16 cellular contexts compared by ENCODE assay signal in the genomic region with DNA sequence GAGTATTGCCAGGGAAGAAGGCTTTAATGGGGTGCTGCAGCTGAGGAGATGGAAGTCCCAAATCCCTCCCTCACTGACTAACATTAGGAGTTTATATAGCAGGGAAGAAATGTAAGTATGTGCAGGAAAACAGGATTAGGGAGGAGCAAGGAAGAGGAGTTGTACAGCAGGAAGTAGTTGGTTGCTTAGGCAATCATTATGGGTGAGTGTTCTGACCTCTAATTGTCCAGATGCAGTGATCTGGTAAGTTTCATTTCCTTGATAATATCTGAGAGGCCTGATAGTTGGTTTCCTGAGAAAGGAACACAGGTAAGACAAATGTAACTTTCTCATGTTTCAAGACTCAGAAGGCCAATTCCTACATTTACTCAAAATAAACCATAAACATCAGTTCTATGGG.
A peak's percentile ranks its signal among the peaks of the same experiment; 100 is the strongest.
DNase-seq lines count a peak whose midpoint lies in the region; TF ChIP-seq lines count a peak whose summit lies in the region.
"Had no signal": no experiment of that assay in that cellular context is flagged by ENCODE, and none has a peak within 500 bp of the region (broad histone marks: within the 10 kb centered on the region; RNA-seq: fewer than 3 reads in every experiment).

No MANE protein-coding gene starts in this region.

- no peaks in the 10 kb centered on the region for H3K9me3 Mint-ChIP-seq in glutamatergic neuron (ENCODE audit: unreplicated experiment)

- H3K27me3 Mint-ChIP-seq in glutamatergic neuron (ENCODE audit: unreplicated experiment) = no peaks in the 10 kb centered on the region
- H3K27me3 Mint-ChIP-seq: IgD-negative memory B cell, progenitor cell of endocrine pancreas had no signal

- H3K27me3 ChIP-seq in BE2C = no peaks in the 10 kb centered on the region
- H3K27me3 ChIP-seq: heart right ventricle, SJSA1, suprapubic skin had no signal

- TF ChIP-seq CTCF in VCaP (conservative IDR thresholded peaks at IDR 0.05) (no peak), BE2C (IDR thresholded peaks at IDR 0.05; ENCODE audit: low read depth, low read length) (no peak), glutamatergic neuron (IDR thresholded peaks at IDR 0.05; ENCODE audit: partially characterized antibody, unreplicated experiment) (no peak)

- H3K36me3 Mint-ChIP-seq in glutamatergic neuron (ENCODE audit: unreplicated experiment) = no peaks in the 10 kb centered on the region
- H3K36me3 Mint-ChIP-seq: brain, IgD-negative memory B cell had no signal

- H3K4me1 ChIP-seq in BE2C = no peaks in the 10 kb centered on the region
- H3K4me1 ChIP-seq: heart right ventricle, SJSA1, suprapubic skin had no signal

- in situ Hi-C loops in Caki2 (cut with HindIII; ENCODE audit: low pct_unique_long_range_greater_than_20kb, low sequenced_read_pairs) = no loop called here
- in situ Hi-C loops in KBM-7 (cut with MboI; ENCODE audit: low pct_unique_long_range_greater_than_20kb, low sequenced_read_pairs) = no loop called here

- H3K4me3 ChIP-seq in BE2C (ENCODE audit: low read depth, low read length) = no peak overlapping the region
- H3K4me3 ChIP-seq: heart right ventricle, SJSA1, suprapubic skin had no signal

- H3K4me1 Mint-ChIP-seq in glutamatergic neuron (ENCODE audit: low read depth, unreplicated experiment) = no peaks in the 10 kb centered on the region
- H3K4me1 Mint-ChIP-seq: brain, IgD-negative memory B cell had no signal

- H3K27ac ChIP-seq in VCaP = peak overlapping the region; percentile 84
- H3K27ac ChIP-seq: heart right ventricle, SJSA1, suprapubic skin had no signal

- DNase-seq in Caki2 (ENCODE audit: low read depth) = peak; percentile 34
- DNase-seq in KBM-7 = peak; percentile 5
- peak; percentile 6 for DNase-seq in hepatic stellate cell (ENCODE audit: low spot score)
- no peak for DNase-seq in 8988T
- no peak for DNase-seq in BE2C
- DNase-seq in glutamatergic neuron = no peak
- DNase-seq in NCI-H187 treated with DMSO at 0.1 percent for 48 hours (lab: John Stamatoyannopoulos, UW) = no peak
- DNase-seq: activated CD8-positive, alpha-beta T cell treated with anti-CD3 and anti-CD28 coated beads, Interleukin-2, amount 10 ng/mL, durations not matched to agents 7 days and 5 days; heart right ventricle; NCI-H1694 treated with DMSO at 0.1 percent for 48 hours had no signal

- H3K36me3 ChIP-seq in BE2C = no peaks in the 10 kb centered on the region
- H3K36me3 ChIP-seq: heart right ventricle, SJSA1, suprapubic skin had no signal

- H3K27ac Mint-ChIP-seq in glutamatergic neuron (ENCODE audit: unreplicated experiment) = no peak overlapping the region
- H3K27ac Mint-ChIP-seq: activated CD8-positive, alpha-beta T cell treated with anti-CD3 and anti-CD28 coated beads, Interleukin-2, amount 10 ng/mL, durations not matched to agents 7 days and 5 days; brain; IgD-negative memory B cell; progenitor cell of endocrine pancreas had no signal

- H3K4me3 Mint-ChIP-seq in glutamatergic neuron (ENCODE audit: unreplicated experiment) = no peak overlapping the region
- H3K4me3 Mint-ChIP-seq: activated CD8-positive, alpha-beta T cell treated with anti-CD3 and anti-CD28 coated beads, Interleukin-2, amount 10 ng/mL, durations not matched to agents 7 days and 5 days; brain; IgD-negative memory B cell had no signal

- no peaks in the 10 kb centered on the region for H3K9me3 ChIP-seq in BE2C
- H3K9me3 ChIP-seq: SJSA1, suprapubic skin had no signal

Comparison
In these comparisons a context has a peak if more than half of its experiments do, and no peak if none do; other contexts are left out.
1. DNase-seq: peak in Caki2 (single experiment), KBM-7 (single experiment) and hepatic stellate cell (single experiment); none in 8988T (single experiment), BE2C (single experiment), glutamatergic neuron (single experiment) and NCI-H187 treated with DMSO at 0.1 percent for 48 hours (single experiment).